26 cellular contexts compared by ENCODE assay signal in the genomic region with DNA sequence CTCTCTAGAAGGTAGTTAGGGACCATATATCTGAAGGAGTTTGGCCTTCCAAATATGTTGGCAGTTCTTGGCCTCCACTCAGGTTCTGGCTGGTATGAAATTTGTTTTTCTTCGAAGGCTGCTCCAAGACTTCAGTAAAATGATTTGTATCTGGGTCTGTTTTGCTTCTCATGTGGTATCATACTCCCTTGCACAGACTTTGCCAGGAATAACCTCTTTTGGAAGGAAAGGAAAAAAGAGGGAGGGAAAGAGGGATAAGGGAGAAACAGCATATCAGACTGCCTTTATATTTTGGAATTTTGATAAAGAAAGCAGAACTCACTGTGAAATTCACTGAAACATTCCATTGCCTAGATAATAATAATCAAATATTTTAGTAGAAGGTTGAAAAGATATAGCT.
"Had no signal": no experiment of that assay in that cellular context is flagged by ENCODE, and none has a peak within 500 bp of the region (broad histone marks: within the 10 kb centered on the region; RNA-seq: fewer than 3 reads in every experiment).

No MANE protein-coding gene starts in this region.

- H3K27me3 ChIP-seq: neutrophil, ovary, right lobe of liver, sigmoid colon, stomach, tibial artery, transverse colon, upper lobe of left lung had no signal

- H3K36me3 ChIP-seq: neutrophil, ovary, right lobe of liver, sigmoid colon, stomach, thoracic aorta, tibial artery, transverse colon, upper lobe of left lung had no signal

- H3K27ac ChIP-seq: neutrophil, ovary, parathyroid adenoma, psoas muscle, right lobe of liver, sigmoid colon, stomach, thoracic aorta, tibial artery, transverse colon, upper lobe of left lung had no signal

- H3K4me3 ChIP-seq: ovary, psoas muscle, right lobe of liver, sigmoid colon, stomach, thoracic aorta, tibial artery, transverse colon, upper lobe of left lung had no signal

- H3K4me1 ChIP-seq: parathyroid adenoma, psoas muscle, right lobe of liver, transverse colon, upper lobe of left lung had no signal

- H3K9me3 ChIP-seq: neutrophil, ovary, psoas muscle, right lobe of liver, sigmoid colon, stomach, thoracic aorta, tibial artery, transverse colon, upper lobe of left lung had no signal

- H3K9ac ChIP-seq: parathyroid adenoma had no signal

- H2AFZ ChIP-seq: parathyroid adenoma had no signal

- ATAC-seq: naive thymus-derived CD8-positive, alpha-beta T cell; natural killer cell treated with Interleukin-12 subunit alpha and Interleukin-12 subunit beta and Interleukin-15 and Interleukin-18, amount 100 ng/mL, for 72 hours; psoas muscle; right cardiac atrium; right lobe of liver; stimulated activated effector memory CD8-positive, alpha-beta T cell treated with anti-CD3 and anti-CD28 coated beads, Interleukin-12 subunit alpha, Interleukin-12 subunit beta, amount 100 ng/mL, for 72 hours had no signal

- H3K79me2 ChIP-seq: parathyroid adenoma had no signal

- DNase-seq: naive B cell; naive thymus-derived CD8-positive, alpha-beta T cell; nephron progenitor cell; nucleus accumbens; ovary; posterior cingulate gyrus; psoas muscle; right cardiac atrium; right lobe of liver; sigmoid colon; small intestine; stimulated activated CD4-positive, alpha-beta T cell treated with anti-CD3 and anti-CD28 coated beads, Interleukin-15, amount 100 ng/mL, for 24 hours; stimulated activated CD4-positive, alpha-beta T cell treated with anti-CD3 and anti-CD28 coated beads, Interleukin-2, amount 100 ng/mL, for 24 hours; stimulated activated CD4-positive, alpha-beta T cell treated with anti-CD3 and anti-CD28 coated beads, Interleukin-2, amount 100 ng/mL, for 48 hours; stimulated activated CD4-positive, alpha-beta T cell treated with anti-CD3 and anti-CD28 coated beads, Interleukin-4, amount 100 ng/mL, for 24 hours; stimulated activated naive B cell treated with anti-CD40 and anti-IgM and Interleukin-4, amounts not matched to agents 10 μg/mL and 1 μg/mL and 100 μg/mL, for 72 hours; stimulated activated naive CD4-positive, alpha-beta T cell treated with Interleukin-2 at 50 U/mL for 16 hours; stomach; tibial artery; transverse colon; upper lobe of left lung had no signal
